ENCODE assay signal across 22 cellular contexts in genomic region chr5:22916393-22916792, GRCh38.
"Had no signal": no experiment of that assay in that cellular context is flagged by ENCODE, and none has a peak within 500 bp of the region (broad histone marks: within the 10 kb centered on the region; RNA-seq: fewer than 3 reads in every experiment).

No MANE protein-coding gene starts in this region.

- ATAC-seq: effector memory CD8-positive, alpha-beta T cell; gastrocnemius medialis; heart right ventricle; left cardiac atrium; left lung; left ventricle myocardium superior; lower lobe of right lung; mucosa of descending colon had no signal

- H3K36me3 ChIP-seq: colonic mucosa, esophagus muscularis mucosa, gastrocnemius medialis, heart right ventricle, left lung, lower lobe of right lung had no signal

- H3K9me3 ChIP-seq: colonic mucosa, esophagus muscularis mucosa, gastrocnemius medialis, heart right ventricle, left lung, lower lobe of right lung, mucosa of descending colon had no signal

- DNase-seq: colonic mucosa; cortex of kidney; effector CD8-positive, alpha-beta T cell; effector memory CD8-positive, alpha-beta T cell; endodermal cell; foreskin fibroblast; gastrocnemius medialis; glutamatergic neuron; head of caudate nucleus; heart right ventricle; hippocampal formation; left cardiac atrium; left lung; left ventricle myocardium superior; lower lobe of right lung; mesenchymal stem cell; mucosa of descending colon had no signal

- H3K4me1 ChIP-seq: colonic mucosa, esophagus muscularis mucosa, gastrocnemius medialis, heart right ventricle, left lung, lower lobe of right lung had no signal

- H3K27me3 ChIP-seq: colonic mucosa, esophagus muscularis mucosa, gastrocnemius medialis, heart right ventricle, left lung had no signal

- H3K4me3 ChIP-seq: colonic mucosa, esophagus muscularis mucosa, gastrocnemius medialis, heart right ventricle, left lung, lower lobe of right lung, mucosa of descending colon had no signal

- H3K27ac ChIP-seq: colonic mucosa, esophagus muscularis mucosa, gastrocnemius medialis, heart right ventricle, left lung, lower lobe of right lung had no signal

- FAIRE-seq: endometrium, endothelial cell of umbilical vein, islet of Langerhans, keratinocyte had no signal
